In the genomic region with DNA sequence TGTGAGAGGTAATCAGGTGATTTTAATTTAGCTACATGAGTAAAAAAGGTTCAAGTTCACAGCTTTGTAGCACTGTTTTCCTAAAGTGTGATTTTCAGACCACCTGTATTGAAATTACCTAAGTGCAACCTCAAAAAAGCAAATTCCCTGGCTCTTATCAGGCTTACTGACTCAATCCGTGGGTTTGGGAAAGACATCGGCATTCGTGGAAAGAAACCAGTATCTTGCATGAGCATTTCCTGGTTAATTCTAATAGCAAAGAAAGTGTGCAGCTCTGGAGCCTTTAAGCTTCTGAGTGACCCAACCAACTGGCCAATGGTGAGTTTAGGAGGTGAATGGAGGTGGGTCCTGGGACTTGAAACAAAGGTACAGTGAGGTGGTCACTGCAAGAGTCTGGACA, we compare ENCODE assay signal across 27 cellular contexts.
"Had no signal": no experiment of that assay in that cellular context is flagged by ENCODE, and none has a peak within 500 bp of the region (broad histone marks: within the 10 kb centered on the region; RNA-seq: fewer than 3 reads in every experiment).

No MANE protein-coding gene starts in this region.

- H3K27me3 Mint-ChIP-seq: activated CD4-positive, alpha-beta memory T cell treated with anti-CD3 and anti-CD28 coated beads for 36 hours; activated CD4-positive, alpha-beta T cell treated with anti-CD3 and anti-CD28 coated beads, Interleukin-2, amount 10 ng/mL, durations not matched to agents 7 days and 5 days; activated naive CD4-positive, alpha-beta T cell treated with anti-CD3 and anti-CD28 coated beads, Interleukin-2, amount 10 ng/mL, durations not matched to agents 7 days and 5 days; activated naive CD8-positive, alpha-beta T cell treated with anti-CD3 and anti-CD28 coated beads for 36 hours; T-cell had no signal

- H3K36me3 ChIP-seq: MG63 had no signal

- H3K4me3 Mint-ChIP-seq: activated CD4-positive, alpha-beta memory T cell treated with anti-CD3 and anti-CD28 coated beads for 36 hours; activated CD4-positive, alpha-beta T cell treated with anti-CD3 and anti-CD28 coated beads, Interleukin-2, amount 10 ng/mL, durations not matched to agents 7 days and 5 days; activated naive CD4-positive, alpha-beta T cell treated with anti-CD3 and anti-CD28 coated beads, Interleukin-2, amount 10 ng/mL, durations not matched to agents 7 days and 5 days; activated naive CD8-positive, alpha-beta T cell treated with anti-CD3 and anti-CD28 coated beads for 36 hours; activated T-cell treated with anti-CD3 and anti-CD28 coated beads, Interleukin-2, amount 50 U/mL, for 4 hours; T-cell had no signal

- H3K27ac ChIP-seq: body of pancreas, SK-N-MC had no signal

- DNase-seq: activated CD4-positive, alpha-beta memory T cell treated with anti-CD3 and anti-CD28 coated beads for 36 hours; activated CD4-positive, alpha-beta T cell treated with anti-CD3 and anti-CD28 coated beads, Interleukin-2, amount 10 ng/mL, durations not matched to agents 7 days and 5 days; activated CD4-positive, CD25-positive, alpha-beta regulatory T cell; activated CD8-positive, alpha-beta memory T cell treated with anti-CD3 and anti-CD28 coated beads for 24 hours; activated gamma-delta T cell treated with Interleukin-2 at 50 U/mL for 16 hours; activated naive CD4-positive, alpha-beta T cell treated with anti-CD3 and anti-CD28 coated beads, Interleukin-2, amount 10 ng/mL, durations not matched to agents 7 days and 5 days; activated naive CD8-positive, alpha-beta T cell treated with anti-CD3 and anti-CD28 coated beads for 36 hours; activated T-cell treated with anti-CD3 and anti-CD28 coated beads, Interleukin-2, amount 50 U/mL, for 4 hours; anterior cingulate cortex; body of pancreas; central memory CD4-positive, alpha-beta T cell; MG63; MV-4-11; NCI-H1092 treated with DMSO at 0.1 percent for 48 hours; NCI-H1436 treated with DMSO at 0.1 percent for 48 hours; NCI-H1930; NCI-H510A; NCI-H526 treated with DMSO at 0.1 percent for 48 hours; NCI-H82; OCI-M1; RPMI8226; T-cell; T-helper 2 cell; T1000 had no signal

- H3K27me3 ChIP-seq: body of pancreas, MG63 had no signal

- H3K4me3 ChIP-seq: body of pancreas, MG63, SK-N-MC had no signal

- H3K27ac Mint-ChIP-seq: activated CD4-positive, alpha-beta memory T cell treated with anti-CD3 and anti-CD28 coated beads for 36 hours; activated CD4-positive, alpha-beta T cell treated with anti-CD3 and anti-CD28 coated beads, Interleukin-2, amount 10 ng/mL, durations not matched to agents 7 days and 5 days; activated naive CD4-positive, alpha-beta T cell treated with anti-CD3 and anti-CD28 coated beads, Interleukin-2, amount 10 ng/mL, durations not matched to agents 7 days and 5 days; activated naive CD8-positive, alpha-beta T cell treated with anti-CD3 and anti-CD28 coated beads for 36 hours; T-cell had no signal

- ATAC-seq: activated T-cell treated with anti-CD3 and anti-CD28 coated beads, Interleukin-2, amount 50 U/mL, for 4 hours; body of pancreas; Panc1; Right ventricle myocardium inferior; T-cell had no signal

- H3K9me3 ChIP-seq: body of pancreas, MG63 had no signal

- H3K4me1 Mint-ChIP-seq: activated CD4-positive, alpha-beta T cell treated with anti-CD3 and anti-CD28 coated beads, Interleukin-2, amount 10 ng/mL, durations not matched to agents 7 days and 5 days; activated naive CD4-positive, alpha-beta T cell treated with anti-CD3 and anti-CD28 coated beads, Interleukin-2, amount 10 ng/mL, durations not matched to agents 7 days and 5 days; activated naive CD8-positive, alpha-beta T cell treated with anti-CD3 and anti-CD28 coated beads for 36 hours; T-cell had no signal
